Comparison of ENCODE assay signal across 14 cellular contexts in the genomic region with DNA sequence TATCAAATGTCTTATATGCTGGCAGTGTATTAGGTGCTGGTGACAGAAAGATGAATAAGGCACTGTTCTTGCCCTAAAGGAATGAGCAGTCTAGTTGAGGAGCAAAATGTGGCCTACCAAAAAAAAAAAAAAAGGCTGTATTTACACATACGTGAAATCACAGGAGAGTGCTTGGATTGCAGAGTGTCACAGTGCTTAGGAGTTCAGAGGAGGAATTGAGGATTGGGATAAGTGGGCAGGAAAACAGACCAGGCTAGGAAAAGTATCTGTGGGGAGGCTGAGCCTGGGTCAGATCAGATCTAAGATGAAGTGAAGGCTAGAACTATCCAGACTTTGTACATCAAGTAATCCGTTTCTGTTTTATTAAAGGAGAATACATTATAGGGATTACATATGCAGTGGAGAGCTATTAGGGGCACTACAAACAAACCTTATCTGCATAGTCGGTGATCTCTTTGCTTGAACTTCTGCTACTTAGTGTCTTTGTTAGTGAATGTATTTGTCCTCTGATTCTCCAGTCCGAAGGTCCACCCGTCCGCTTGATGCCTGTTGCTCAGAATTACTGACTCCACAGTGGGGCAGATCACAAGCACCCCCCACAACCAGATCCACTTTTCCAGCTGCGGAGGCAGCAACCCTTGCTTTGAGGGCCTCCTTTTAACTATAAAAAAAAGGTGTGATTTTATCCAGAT.
"Had no signal": no experiment of that assay in that cellular context is flagged by ENCODE, and none has a peak within 500 bp of the region (broad histone marks: within the 10 kb centered on the region; RNA-seq: fewer than 3 reads in every experiment).

No MANE protein-coding gene starts in this region.

- H3K9me3 Mint-ChIP-seq: activated CD4-positive, alpha-beta memory T cell treated with anti-CD3 and anti-CD28 coated beads for 36 hours; activated T-cell treated with anti-CD3 and anti-CD28 coated beads, Interleukin-2, amount 50 U/mL, for 4 hours; neural progenitor cell; stimulated activated naive B cell treated with anti-CD40 and anti-IgM and Interleukin-4, amounts not matched to agents 10 μg/mL and 1 μg/mL and 100 μg/mL, for 72 hours had no signal

- H3K4me3 Mint-ChIP-seq: activated CD4-positive, alpha-beta memory T cell treated with anti-CD3 and anti-CD28 coated beads for 36 hours; activated naive CD8-positive, alpha-beta T cell; activated T-cell treated with anti-CD3 and anti-CD28 coated beads, Interleukin-2, amount 50 U/mL, for 4 hours; neural progenitor cell; stimulated activated naive B cell treated with anti-CD40 and anti-IgM and Interleukin-4, amounts not matched to agents 10 μg/mL and 1 μg/mL and 100 μg/mL, for 72 hours had no signal

- H3K9me3 ChIP-seq: right atrium auricular region had no signal

- H3K27me3 Mint-ChIP-seq: activated CD4-positive, alpha-beta memory T cell treated with anti-CD3 and anti-CD28 coated beads for 36 hours; activated naive CD8-positive, alpha-beta T cell had no signal

- H3K27me3 ChIP-seq: foreskin keratinocyte, neural progenitor cell, right atrium auricular region had no signal

- DNase-seq: activated CD4-positive, alpha-beta memory T cell treated with anti-CD3 and anti-CD28 coated beads for 36 hours; activated CD4-positive, CD25-positive, alpha-beta regulatory T cell treated with anti-CD3 and anti-CD28 coated beads, Interleukin-2, amount 50 U/mL, for 72 hours; activated effector memory CD4-positive, alpha-beta T cell treated with anti-CD3 and anti-CD28 coated beads, Interleukin-2, amount 50 U/mL, for 16 hours; activated T-cell treated with anti-CD3 and anti-CD28 coated beads, Interleukin-2, amount 50 U/mL, for 4 hours; amygdala; foreskin keratinocyte; head of caudate nucleus; mesenchymal stem cell; stimulated activated naive B cell treated with anti-CD40 and anti-IgM and Interleukin-4, amounts not matched to agents 10 μg/mL and 1 μg/mL and 100 μg/mL, for 72 hours; substantia nigra; trophoblast cell had no signal

- ATAC-seq: activated T-cell treated with anti-CD3 and anti-CD28 coated beads, Interleukin-2, amount 50 U/mL, for 4 hours; foreskin keratinocyte; stimulated activated naive B cell treated with anti-CD40 and anti-IgM and Interleukin-4, amounts not matched to agents 10 μg/mL and 1 μg/mL and 100 μg/mL, for 72 hours had no signal

- H3K27ac ChIP-seq: foreskin keratinocyte, neural progenitor cell, right atrium auricular region had no signal

- H3K27ac Mint-ChIP-seq: activated CD4-positive, alpha-beta memory T cell treated with anti-CD3 and anti-CD28 coated beads for 36 hours; activated naive CD8-positive, alpha-beta T cell; neural progenitor cell; stimulated activated naive B cell treated with anti-CD40 and anti-IgM and Interleukin-4, amounts not matched to agents 10 μg/mL and 1 μg/mL and 100 μg/mL, for 72 hours had no signal

- H3K4me2 ChIP-seq: neural progenitor cell had no signal

- H3K4me3 ChIP-seq: neural progenitor cell, right atrium auricular region had no signal

- H3K4me1 ChIP-seq: neural progenitor cell had no signal

- H2AFZ ChIP-seq: neural progenitor cell had no signal

- H3K4me1 Mint-ChIP-seq: stimulated activated naive B cell treated with anti-CD40 and anti-IgM and Interleukin-4, amounts not matched to agents 10 μg/mL and 1 μg/mL and 100 μg/mL, for 72 hours had no signal

- H3K36me3 ChIP-seq: neural progenitor cell had no signal
